In genomic region chr14:92724516-92725340, GRCh38 we compare ENCODE assay signal across 13 cellular contexts. TPM values are rescaled to one million over a fixed set of nuclear protein-coding genes. Genes with fewer than 3 reads are reported as not detected.
DNase-seq lines count a peak whose midpoint lies in the region; TF ChIP-seq lines count a peak whose summit lies in the region.
"Had no signal": no experiment of that assay in that cellular context is flagged by ENCODE, and none has a peak within 500 bp of the region (broad histone marks: within the 10 kb centered on the region; RNA-seq: fewer than 3 reads in every experiment).

No MANE protein-coding gene starts in this region.

- H3K27me3 Mint-ChIP-seq in activated T-helper 1 cell treated with anti-CD3 and anti-CD28 coated beads, Interleukin-12 subunit alpha, Interleukin-12 subunit beta, Interleukin-2, Interleukin-4 antibody, amounts not matched to agents 30 ng/mL and 10 ng/mL and 1 ng/mL, durations not matched to agents 14 hours and 24 hours and 36 hours (ENCODE audit: insufficient read depth): peaks cover 41% of the 10 kb centered on the region
- H3K27me3 Mint-ChIP-seq: activated naive CD4-positive, alpha-beta T cell treated with anti-CD3 and anti-CD28 coated beads, Interleukin-2, amount 50 U/mL, for 24 hours had no signal

- WGBS in mesodermal cell (ENCODE audit: insufficient coverage in 2 of 2), 2 experiments: 92 to 95% methylated on average over 11 of the region's 14 CpGs
- WGBS in stomach, 5 donors: 35 to 66% (median 54%) methylated on average over 12 to 14 of the region's 14 CpGs

- DNase-seq in MV-4-11 (lab: John Stamatoyannopoulos, UW) (peak; percentile 87), fibroblast of mammary gland (ENCODE audit: low read depth) (peak; percentile 85), stomach (peak; percentile 40), retina (no peak), NCI-H526 treated with DMSO at 0.1 percent for 48 hours (lab: John Stamatoyannopoulos, UW) (no peak), NCI-H2171 (lab: John Stamatoyannopoulos, UW) (no peak)
- no peak for DNase-seq in activated T-helper 1 cell treated with anti-CD3 and anti-CD28 coated beads, Interleukin-12 subunit alpha, Interleukin-12 subunit beta, Interleukin-2, Interleukin-4 antibody, amounts not matched to agents 30 ng/mL and 10 ng/mL and 1 ng/mL, durations not matched to agents 14 hours and 24 hours and 36 hours (ENCODE audit: low spot score)
- DNase-seq: CD8-positive, alpha-beta T cell; dorsolateral prefrontal cortex; glutamatergic neuron; NCI-H187 treated with DMSO at 0.1 percent for 48 hours had no signal

- H3K4me3 ChIP-seq in fibroblast of mammary gland (ENCODE audit: control insufficient read depth, low read depth, low read length): no peak overlapping the region
- no peak overlapping the region for H3K4me3 ChIP-seq in mesodermal cell (ENCODE audit: extremely low read depth, insufficient read depth, low read length, poor library complexity, severe bottlenecking)
- no peak overlapping the region for H3K4me3 ChIP-seq in stomach
- H3K4me3 ChIP-seq: dorsolateral prefrontal cortex had no signal

- H3K27me3 ChIP-seq in stomach: no peaks in the 10 kb centered on the region
- H3K27me3 ChIP-seq: dorsolateral prefrontal cortex had no signal

- TF ChIP-seq CTCF in fibroblast of mammary gland (conservative IDR thresholded peaks at IDR 0.05; ENCODE audit: control insufficient read depth, insufficient read depth, low read depth, low read length): no peak
- no peak for TF ChIP-seq CTCF in stomach (IDR thresholded peaks at IDR 0.05)

- no peak overlapping the region for H3K4me3 Mint-ChIP-seq in activated T-helper 1 cell treated with anti-CD3 and anti-CD28 coated beads, Interleukin-12 subunit alpha, Interleukin-12 subunit beta, Interleukin-2, Interleukin-4 antibody, amounts not matched to agents 30 ng/mL and 10 ng/mL and 1 ng/mL, durations not matched to agents 14 hours and 24 hours and 36 hours
- H3K4me3 Mint-ChIP-seq: activated naive CD4-positive, alpha-beta T cell treated with anti-CD3 and anti-CD28 coated beads, Interleukin-2, amount 50 U/mL, for 24 hours; CD8-positive, alpha-beta T cell had no signal

- intact Hi-C loops in stomach (cut with DNase I; ENCODE audit: low total_unique reads): no loop called here
- intact Hi-C loops in activated T-helper 1 cell treated with anti-CD3 and anti-CD28 coated beads, Interleukin-12 subunit alpha, Interleukin-12 subunit beta, Interleukin-2, Interleukin-4 antibody, amounts not matched to agents 30 ng/mL and 10 ng/mL and 1 ng/mL, durations not matched to agents 14 hours and 24 hours and 36 hours (cut with micrococcal nuclease): no loop called here

- H3K9me3 ChIP-seq in mesodermal cell (ENCODE audit: control insufficient read depth, low read length) (peaks cover 2% of the 10 kb centered on the region), stomach (no peaks in the 10 kb centered on the region)

- no peak for TF ChIP-seq POLR2A in stomach (IDR thresholded peaks at IDR 0.05)

- TF ChIP-seq EP300 in stomach (IDR thresholded peaks at IDR 0.05): no peak

- H3K36me3 ChIP-seq in mesodermal cell (ENCODE audit: control insufficient read depth, insufficient read depth, low read length) (peaks cover 29% of the 10 kb centered on the region), stomach (peaks cover 0 to 2% (median 1%) of the 10 kb centered on the region in 4 donors)

- no peak overlapping the region for H3K27ac Mint-ChIP-seq in activated T-helper 1 cell treated with anti-CD3 and anti-CD28 coated beads, Interleukin-12 subunit alpha, Interleukin-12 subunit beta, Interleukin-2, Interleukin-4 antibody, amounts not matched to agents 30 ng/mL and 10 ng/mL and 1 ng/mL, durations not matched to agents 14 hours and 24 hours and 36 hours
- H3K27ac Mint-ChIP-seq: activated naive CD4-positive, alpha-beta T cell treated with anti-CD3 and anti-CD28 coated beads, Interleukin-2, amount 50 U/mL, for 24 hours; CD8-positive, alpha-beta T cell had no signal

- H3K4me1 ChIP-seq in mesodermal cell (ENCODE audit: control insufficient read depth, insufficient read depth, low read length, poor library complexity, severe bottlenecking): peaks cover 11% of the 10 kb centered on the region
- peaks cover 24 to 66% (median 46%) of the 10 kb centered on the region in 4 donors for H3K4me1 ChIP-seq in stomach

- H3K36me3 Mint-ChIP-seq in activated T-helper 1 cell treated with anti-CD3 and anti-CD28 coated beads, Interleukin-12 subunit alpha, Interleukin-12 subunit beta, Interleukin-2, Interleukin-4 antibody, amounts not matched to agents 30 ng/mL and 10 ng/mL and 1 ng/mL, durations not matched to agents 14 hours and 24 hours and 36 hours (ENCODE audit: low read depth): no peaks in the 10 kb centered on the region

- peaks cover 12% of the 10 kb centered on the region for H3K4me1 Mint-ChIP-seq in activated T-helper 1 cell treated with anti-CD3 and anti-CD28 coated beads, Interleukin-12 subunit alpha, Interleukin-12 subunit beta, Interleukin-2, Interleukin-4 antibody, amounts not matched to agents 30 ng/mL and 10 ng/mL and 1 ng/mL, durations not matched to agents 14 hours and 24 hours and 36 hours (ENCODE audit: low read depth)

- no peaks in the 10 kb centered on the region for H3K9me3 Mint-ChIP-seq in activated T-helper 1 cell treated with anti-CD3 and anti-CD28 coated beads, Interleukin-12 subunit alpha, Interleukin-12 subunit beta, Interleukin-2, Interleukin-4 antibody, amounts not matched to agents 30 ng/mL and 10 ng/mL and 1 ng/mL, durations not matched to agents 14 hours and 24 hours and 36 hours
- H3K9me3 Mint-ChIP-seq: CD8-positive, alpha-beta T cell had no signal

- H3K27ac ChIP-seq in mesodermal cell (ENCODE audit: low read depth, low read length, severe bottlenecking) (peak overlapping the region; percentile 38), stomach (peak overlapping the region; percentile 10 to 84 (median 75))

RNA-seq across cellular contexts. Expression of gene LGMN, which starts 23.7 kb away (rescaled TPM):
- polyA plus RNA-seq in mesodermal cell (2013, experiment 1 of 2): 157 TPM
- polyA plus RNA-seq in mesodermal cell (2013, experiment 2 of 2): 140 TPM
- 100 to 1,000 TPM in 2 of 5 donors, 10 to 100 TPM in 2, 1 to 10 TPM in 1; 8.2 to 142 (median 56.4) TPM for total RNA-seq in stomach
- polyA plus RNA-seq in stomach: 10 to 100 TPM; 35.0 to 62.9 (median 43.7) TPM
- 1.3 and 2.2 TPM in 2 replicates for total RNA-seq in activated T-helper 1 cell treated with anti-CD3 and anti-CD28 coated beads, Interleukin-12 subunit alpha, Interleukin-12 subunit beta, Interleukin-2, Interleukin-4 antibody, amounts not matched to agents 30 ng/mL and 10 ng/mL and 1 ng/mL, durations not matched to agents 14 hours and 24 hours and 36 hours

Comparison
In these comparisons a context has a peak if more than half of its experiments do, and no peak if none do; other contexts are left out.
1. DNase-seq: peak in MV-4-11 (single experiment), fibroblast of mammary gland (single experiment) and stomach (single experiment); none in retina (single experiment), NCI-H526 treated with DMSO at 0.1 percent for 48 hours (single experiment), activated T-helper 1 cell treated with anti-CD3 and anti-CD28 coated beads, Interleukin-12 subunit alpha, Interleukin-12 subunit beta, Interleukin-2, Interleukin-4 antibody, amounts not matched to agents 30 ng/mL and 10 ng/mL and 1 ng/mL, durations not matched to agents 14 hours and 24 hours and 36 hours (single experiment) and NCI-H2171 (single experiment).